Comparison of ENCODE assay signal across 15 cellular contexts in genomic region chr3:16329036-16329791, GRCh38.
DNase-seq lines count a peak whose midpoint lies in the region; TF ChIP-seq lines count a peak whose summit lies in the region.
"Had no signal": no experiment of that assay in that cellular context is flagged by ENCODE, and none has a peak within 500 bp of the region (broad histone marks: within the 10 kb centered on the region; RNA-seq: fewer than 3 reads in every experiment).

No MANE protein-coding gene starts in this region.

- peak overlapping the region; percentile 86 for H3K27ac Mint-ChIP-seq in activated naive CD4-positive, alpha-beta T cell treated with anti-CD3 and anti-CD28 coated beads, Interleukin-2, amount 50 U/mL, for 24 hours
- H3K27ac Mint-ChIP-seq in activated naive CD8-positive, alpha-beta T cell: peak overlapping the region; percentile 34

- no peak overlapping the region for H3K4me3 Mint-ChIP-seq in activated naive CD4-positive, alpha-beta T cell treated with anti-CD3 and anti-CD28 coated beads, Interleukin-2, amount 50 U/mL, for 24 hours
- no peak overlapping the region for H3K4me3 Mint-ChIP-seq in activated naive CD8-positive, alpha-beta T cell

- no peak for TF ChIP-seq CTCF in liver (IDR thresholded peaks at IDR 0.05; ENCODE audit: low read depth, low read length, missing input control)
- no peak for TF ChIP-seq CTCF in thyroid gland (IDR thresholded peaks at IDR 0.05)
- no peak for TF ChIP-seq CTCF in tibial artery (IDR thresholded peaks at IDR 0.05)

- H3K9me3 ChIP-seq in liver (ENCODE audit: control insufficient read depth in 4 of 4, low read length in 3 of 4) (no peaks in the 10 kb centered on the region), thyroid gland (no peaks in the 10 kb centered on the region), tibial artery (peaks cover 0 to 4% (median 0%) of the 10 kb centered on the region in 3 donors)

- H3K9ac ChIP-seq in liver (ENCODE audit: low read depth in 1 of 2, low read length in 2 of 2): no peak overlapping the region
- H3K9ac ChIP-seq: SK-N-SH had no signal

- no peaks in the 10 kb centered on the region for H3K36me3 ChIP-seq in liver (ENCODE audit: control insufficient read depth in 4 of 4, insufficient read depth in 3 of 4, low read depth in 1 of 4, low read length in 3 of 4)
- no peaks in the 10 kb centered on the region for H3K36me3 ChIP-seq in thyroid gland
- peaks cover 0 to 36% (median 21%) of the 10 kb centered on the region in 3 donors for H3K36me3 ChIP-seq in tibial artery

- peaks cover 40% of the 10 kb centered on the region for H3K36me3 Mint-ChIP-seq in activated naive CD4-positive, alpha-beta T cell treated with anti-CD3 and anti-CD28 coated beads, Interleukin-2, amount 50 U/mL, for 24 hours
- peaks cover 34% of the 10 kb centered on the region for H3K36me3 Mint-ChIP-seq in activated naive CD8-positive, alpha-beta T cell

- peaks cover 27% of the 10 kb centered on the region for H3K4me1 Mint-ChIP-seq in activated naive CD4-positive, alpha-beta T cell treated with anti-CD3 and anti-CD28 coated beads, Interleukin-2, amount 50 U/mL, for 24 hours
- peaks cover 33% of the 10 kb centered on the region for H3K4me1 Mint-ChIP-seq in activated naive CD8-positive, alpha-beta T cell (ENCODE audit: low read depth)

- no peaks in the 10 kb centered on the region for H3K27me3 Mint-ChIP-seq in activated naive CD4-positive, alpha-beta T cell treated with anti-CD3 and anti-CD28 coated beads, Interleukin-2, amount 50 U/mL, for 24 hours
- no peaks in the 10 kb centered on the region for H3K27me3 Mint-ChIP-seq in activated naive CD8-positive, alpha-beta T cell

- no peak overlapping the region for H3K4me3 ChIP-seq in liver (ENCODE audit: low read depth in 1 of 3, low read length in 3 of 3)
- H3K4me3 ChIP-seq in thyroid gland (replicated peaks in 1 of 3): no peak overlapping the region
- no peak overlapping the region for H3K4me3 ChIP-seq in tibial artery

- H3K4me1 ChIP-seq in liver (ENCODE audit: control insufficient read depth in 4 of 4, insufficient read depth in 4 of 4, low read length in 3 of 4): peaks cover 15 to 60% (median 31%) of the 10 kb centered on the region in 4 donors
- peaks cover 21 to 41% of the 10 kb centered on the region in 2 donors for H3K4me1 ChIP-seq in thyroid gland
- peaks cover 0 to 15% (median 6%) of the 10 kb centered on the region in 4 donors for H3K4me1 ChIP-seq in tibial artery

- no peak for TF ChIP-seq RAD21 in liver (IDR thresholded peaks at IDR 0.05)

- no peaks in the 10 kb centered on the region for H3K27me3 ChIP-seq in liver (ENCODE audit: control insufficient read depth in 4 of 4, insufficient read depth in 4 of 4, low read length in 3 of 4)
- no peaks in the 10 kb centered on the region for H3K27me3 ChIP-seq in thyroid gland
- H3K27me3 ChIP-seq in tibial artery: no peaks in the 10 kb centered on the region

- intact Hi-C loops in thyroid gland (cut with DNase I): no loop called here
- intact Hi-C loops in tibial artery (cut with DNase I; ENCODE audit: low total_unique reads): no loop called here

- no peak for TF ChIP-seq POLR2A in thyroid gland (IDR thresholded peaks at IDR 0.05)

- peaks cover 13% of the 10 kb centered on the region for H3K9me3 Mint-ChIP-seq in activated naive CD4-positive, alpha-beta T cell treated with anti-CD3 and anti-CD28 coated beads, Interleukin-2, amount 50 U/mL, for 24 hours
- H3K9me3 Mint-ChIP-seq in activated naive CD8-positive, alpha-beta T cell (ENCODE audit: low read depth): peaks cover 10% of the 10 kb centered on the region

- WGBS in liver: 62% methylated on average over 15 of the region's 15 CpGs
- WGBS in thyroid gland, 2 donors: 77 to 83% methylated on average over 15 of the region's 15 CpGs

- H3K27ac ChIP-seq in liver (ENCODE audit: low read depth in 1 of 2, low read length in 2 of 2) (peak overlapping the region; percentile 81 to 90), thyroid gland (peak overlapping the region in 2 of 3 donors; percentile 28 to 58), tibial artery (no peak overlapping the region)

- DNase-seq in activated naive CD4-positive, alpha-beta T cell treated with anti-CD3 and anti-CD28 coated beads, Interleukin-2, amount 50 U/mL, for 16 hours: no peak
- DNase-seq in thyroid gland: peak; percentile 41 to 57
- DNase-seq in hepatic stellate cell (ENCODE audit: low spot score): no peak
- DNase-seq in NCI-H1694 (lab: John Stamatoyannopoulos, UW): no peak
- DNase-seq in tibial artery: no peak
- DNase-seq: activated CD8-positive, alpha-beta memory T cell treated with anti-CD3 and anti-CD28 coated beads, Interleukin-2, amount 50 U/mL, for 4 hours; dermis blood vessel endothelial cell; DMS 273 treated with DMSO at 0.1 percent for 48 hours; NCI-H446 treated with DMSO at 0.1 percent for 48 hours; OCI-M1; stimulated activated naive CD4-positive, alpha-beta T cell treated with Interleukin-2 at 50 U/mL for 16 hours had no signal

TF ChIP-seq in liver, 16 proteins besides CTCF, POLR2A, EP300 and RAD21:
- peak; percentile 41 to 73 for TF ChIP-seq HNF4A (conservative IDR thresholded peaks at IDR 0.05)
- peak in 1 of 2 donors; percentile 52 for TF ChIP-seq JUND (IDR thresholded peaks at IDR 0.05)
- TF ChIP-seq TAF1 (conservative IDR thresholded peaks at IDR 0.05): no peak
- TF ChIP-seq NR2F2 (IDR thresholded peaks at IDR 0.05): no peak
- peak in 1 of 2 donors; percentile 82 for TF ChIP-seq RXRA (IDR thresholded peaks at IDR 0.05)
- TF ChIP-seq ZBTB33 (IDR thresholded peaks at IDR 0.05): no peak
- no peak for TF ChIP-seq GABPA (IDR thresholded peaks at IDR 0.05 in 1 of 2, conservative IDR thresholded peaks at IDR 0.05 in 1 of 2)
- no peak for TF ChIP-seq ATF3 (IDR thresholded peaks at IDR 0.05)
- no peak for TF ChIP-seq MAX (IDR thresholded peaks at IDR 0.05)
- no peak for TF ChIP-seq FOXA1 (IDR thresholded peaks at IDR 0.05)
- TF ChIP-seq REST (IDR thresholded peaks at IDR 0.05): no peak
- TF ChIP-seq FOXA2 (IDR thresholded peaks at IDR 0.05): no peak
- TF ChIP-seq YY1 (IDR thresholded peaks at IDR 0.05): peak; percentile 16
- no peak for TF ChIP-seq EGR1 (IDR thresholded peaks at IDR 0.05; ENCODE audit: low read depth in 2 of 2)
- no peak for TF ChIP-seq SP1 (IDR thresholded peaks at IDR 0.05)
- no peak for TF ChIP-seq HNF4G (IDR thresholded peaks at IDR 0.05)

Comparison
In these comparisons a context has a peak if more than half of its experiments do, and no peak if none do; other contexts are left out.
1. DNase-seq: peak in thyroid gland (2 of 2); none in activated naive CD4-positive, alpha-beta T cell treated with anti-CD3 and anti-CD28 coated beads, Interleukin-2, amount 50 U/mL, for 16 hours (single experiment), hepatic stellate cell (single experiment), NCI-H1694 (single experiment) and tibial artery (0 of 2).
2. H3K27ac ChIP-seq: peak in liver (2 of 2) and thyroid gland (2 of 3); none in tibial artery (0 of 2).